In genomic region chr12:21704847-21705246, GRCh38 we compare ENCODE assay signal across 1 cellular context.
TF ChIP-seq lines count a peak whose summit lies in the region.

No MANE protein-coding gene starts in this region.

TF ChIP-seq in SK-N-SH treated with all-trans-retinoic acid at 6 μM for 48 hours, 23 proteins besides CTCF, POLR2A, EP300 and RAD21 (continued from another document):
- no peak for TF ChIP-seq POU6F1 (CRISPR knock-in tag; IDR thresholded peaks at IDR 0.05; ENCODE audit: borderline replicate concordance, low read depth)
- TF ChIP-seq ZNF565 (CRISPR knock-in tag; conservative IDR thresholded peaks at IDR 0.05; ENCODE audit: low read depth), result no peak
- TF ChIP-seq ZFP30 (CRISPR knock-in tag; IDR thresholded peaks at IDR 0.05), result no peak
TF ChIP-seq in SK-N-SH treated with all-trans-retinoic acid at 6 μM for 48 hours: peak in this region for 0.
